In genomic region chr1:205754857-205755256, GRCh38 we compare ENCODE assay signal across 1 cellular context.
TF ChIP-seq lines count a peak whose summit lies in the region.

No MANE protein-coding gene starts in this region.

TF ChIP-seq in K562, 482 proteins besides CTCF, POLR2A, EP300 and RAD21:
- TF ChIP-seq SNAPC5 (CRISPR knock-in tag; IDR thresholded peaks at IDR 0.05): no peak
- peak; percentile 62 for TF ChIP-seq BCOR (IDR thresholded peaks at IDR 0.05)
- TF ChIP-seq EWSR1 (IDR thresholded peaks at IDR 0.05; ENCODE audit: borderline replicate concordance, low read depth, partially characterized antibody): no peak
- TF ChIP-seq ZNF507 (tag; conservative IDR thresholded peaks at IDR 0.05): no peak
- no peak for TF ChIP-seq ZNF133 (CRISPR knock-in tag; IDR thresholded peaks at IDR 0.05)
- no peak for TF ChIP-seq BCL6 (CRISPR knock-in tag; IDR thresholded peaks at IDR 0.05)
- no peak for TF ChIP-seq SIRT6 (IDR thresholded peaks at IDR 0.05; ENCODE audit: low read depth, low read length)
- TF ChIP-seq STAG1 (CRISPR knock-in tag; IDR thresholded peaks at IDR 0.05; ENCODE audit: borderline replicate concordance): no peak
- no peak for TF ChIP-seq SRSF1 (IDR thresholded peaks at IDR 0.05; ENCODE audit: low read depth, low read length)
- TF ChIP-seq TFAP4 (CRISPR knock-in tag; IDR thresholded peaks at IDR 0.05; ENCODE audit: borderline replicate concordance): no peak
- no peak for TF ChIP-seq MYBL2 (IDR thresholded peaks at IDR 0.05; ENCODE audit: low read depth)
- no peak for TF ChIP-seq MYBL2 (CRISPR knock-in tag; IDR thresholded peaks at IDR 0.05; ENCODE audit: borderline replicate concordance)
- peak; percentile 35; the same call in 1 of the 2 replicates for TF ChIP-seq ADNP (tag; IDR thresholded peaks at IDR 0.05)
- no peak for TF ChIP-seq SLC30A9 (CRISPR knock-in tag; IDR thresholded peaks at IDR 0.05)
- no peak for TF ChIP-seq MAFF (IDR thresholded peaks at IDR 0.05; ENCODE audit: low read length)
- no peak for TF ChIP-seq ZNF398 (CRISPR knock-in tag; IDR thresholded peaks at IDR 0.05)
- TF ChIP-seq PBX2 (CRISPR knock-in tag; IDR thresholded peaks at IDR 0.05; ENCODE audit: low read depth): no peak
- TF ChIP-seq PBX2 (tag; conservative IDR thresholded peaks at IDR 0.05; ENCODE audit: low read depth): peak; percentile 67
- TF ChIP-seq CHD1 (IDR thresholded peaks at IDR 0.05; ENCODE audit: low read length): no peak
- no peak for TF ChIP-seq GATA2 (CRISPR knock-in tag; IDR thresholded peaks at IDR 0.05)
- TF ChIP-seq POLR2AphosphoS5 (IDR thresholded peaks at IDR 0.05; ENCODE audit: control insufficient read depth, insufficient read depth, low read depth, low read length): no peak
- TF ChIP-seq ZNF280A (IDR thresholded peaks at IDR 0.05; ENCODE audit: low read depth, partially characterized antibody): no peak
- no peak for TF ChIP-seq ZBTB43 (CRISPR knock-in tag; IDR thresholded peaks at IDR 0.05)
- TF ChIP-seq NBN (IDR thresholded peaks at IDR 0.05; ENCODE audit: low read depth): no peak
- TF ChIP-seq ZNF639 (CRISPR knock-in tag; conservative IDR thresholded peaks at IDR 0.05 in 1 of 2, IDR thresholded peaks at IDR 0.05 in 1 of 2): no peak
- no peak for TF ChIP-seq CREB1 (IDR thresholded peaks at IDR 0.05)
- no peak for TF ChIP-seq CREB1 (CRISPR knock-in tag; IDR thresholded peaks at IDR 0.05)
- no peak for TF ChIP-seq ZNF785 (CRISPR knock-in tag; IDR thresholded peaks at IDR 0.05)
- TF ChIP-seq MEIS2 (IDR thresholded peaks at IDR 0.05; ENCODE audit: partially characterized antibody): peak; percentile 88
- no peak for TF ChIP-seq HSF4 (CRISPR knock-in tag; IDR thresholded peaks at IDR 0.05; ENCODE audit: borderline replicate concordance)
- peak; percentile 70 for TF ChIP-seq RBM25 (IDR thresholded peaks at IDR 0.05; ENCODE audit: low read depth, low read length, severe bottlenecking)
- TF ChIP-seq ASH1L (IDR thresholded peaks at IDR 0.05; ENCODE audit: borderline replicate concordance, low read depth, partially characterized antibody): no peak
- TF ChIP-seq PKNOX1 (IDR thresholded peaks at IDR 0.05): peak; percentile 78
- TF ChIP-seq FOXK1 (CRISPR knock-in tag; IDR thresholded peaks at IDR 0.05; ENCODE audit: borderline replicate concordance): no peak
- no peak for TF ChIP-seq NEUROD1 (IDR thresholded peaks at IDR 0.05; ENCODE audit: borderline replicate concordance, low read depth, low read length, partially characterized antibody)
- peak; percentile 70; the same call in 1 of the 2 replicates for TF ChIP-seq ESRRA (IDR thresholded peaks at IDR 0.05; ENCODE audit: borderline replicate concordance, low read depth)
